In genomic region chr21:43369124-43369523, GRCh38 we compare ENCODE assay signal across 9 cellular contexts. TPM values are rescaled to one million over a fixed set of nuclear protein-coding genes. Genes with fewer than 3 reads are reported as not detected.
DNase-seq lines count a peak whose midpoint lies in the region; ATAC-seq, FAIRE-seq and TF ChIP-seq lines count a peak whose summit lies in the region.
"Had no signal": no experiment of that assay in that cellular context is flagged by ENCODE, and none has a peak within 500 bp of the region (broad histone marks: within the 10 kb centered on the region; RNA-seq: fewer than 3 reads in every experiment).

No MANE protein-coding gene starts in this region.

- H3K27ac ChIP-seq in BLaER1 = no peak overlapping the region
- H3K27ac ChIP-seq in keratinocyte (ENCODE audit: control insufficient read depth, insufficient read depth, low read length) = no peak overlapping the region

- in situ Hi-C loops in SK-MEL-5 (cut with HindIII; ENCODE audit: low pct_unique_long_range_greater_than_20kb, low sequenced_read_pairs) = no loop called here

- ATAC-seq in GM21529 (IDR thresholded peaks at IDR 0.05; ENCODE audit: unreplicated experiment) (peak; percentile 71), HG03097 (IDR thresholded peaks at IDR 0.05; ENCODE audit: low FRiP score, unreplicated experiment) (no peak), GM18511 (IDR thresholded peaks at IDR 0.05; ENCODE audit: unreplicated experiment) (no peak), GM21367 (IDR thresholded peaks at IDR 0.05; ENCODE audit: unreplicated experiment) (no peak)

- H3K4me2 ChIP-seq in BLaER1 = peak overlapping the region; percentile 92
- H3K4me2 ChIP-seq in keratinocyte (ENCODE audit: control insufficient read depth, extremely low read depth, insufficient read depth, low read depth, low read length) = peak overlapping the region; percentile 66

- DNase-seq in SK-MEL-5 (ENCODE audit: low read depth, low spot score) (peak; percentile 61), keratinocyte (ENCODE audit: low read depth, low spot score) (no peak), HTR-8/SVneo (ENCODE audit: insufficient read length, low spot score) (no peak)
- DNase-seq: GDM1 had no signal

- H3K36me3 ChIP-seq in BLaER1 = no peaks in the 10 kb centered on the region
- H3K36me3 ChIP-seq in keratinocyte (ENCODE audit: control insufficient read depth in 2 of 2, extremely low read depth in 1 of 2, insufficient read depth in 2 of 2, low read length in 2 of 2) = no peaks in the 10 kb centered on the region

- H3K79me2 ChIP-seq in keratinocyte (ENCODE audit: control insufficient read depth, insufficient read depth, low read length) = no peaks in the 10 kb centered on the region

- FAIRE-seq in keratinocyte (lab: Jason Lieb, UNC) (peak; percentile 81), HTR-8/SVneo (lab: Jason Lieb, UNC) (no peak)

- dilution Hi-C loops in keratinocyte (cut with MboI; ENCODE audit: extremely low pct_ligation_motif_present, low sequenced_read_pairs) = no loop called here

- H3K9ac ChIP-seq in BLaER1 (no peak overlapping the region), keratinocyte (ENCODE audit: control insufficient read depth, extremely low read depth, insufficient read depth, low read length) (peak overlapping the region; percentile 51)

- H3K9me3 ChIP-seq in BLaER1 = no peaks in the 10 kb centered on the region
- H3K9me3 ChIP-seq in keratinocyte (ENCODE audit: control insufficient read depth, low read depth, low read length) = no peaks in the 10 kb centered on the region

- no peaks in the 10 kb centered on the region for H3K27me3 ChIP-seq in BLaER1
- no peaks in the 10 kb centered on the region for H3K27me3 ChIP-seq in keratinocyte (ENCODE audit: control insufficient read depth, extremely low read depth, insufficient read depth, low read length)

- H4K20me1 ChIP-seq in BLaER1 (no peaks in the 10 kb centered on the region), keratinocyte (ENCODE audit: control insufficient read depth, extremely low read depth, insufficient read depth, low read length) (no peaks in the 10 kb centered on the region)

- TF ChIP-seq CTCF in keratinocyte (optimal IDR thresholded peaks at IDR 0.05 in 1 of 3, IDR thresholded peaks at IDR 0.05 in 1 of 3, conservative IDR thresholded peaks at IDR 0.05 in 1 of 3; ENCODE audit: extremely low read depth in 1 of 3, insufficient read depth in 2 of 3, low read length in 3 of 3) = no peak

- no peak overlapping the region for H2AFZ ChIP-seq in keratinocyte (ENCODE audit: control insufficient read depth, low read length)

- H3K4me3 ChIP-seq in BLaER1 (no peak overlapping the region), keratinocyte (ENCODE audit: control insufficient read depth in 2 of 3, extremely low read depth in 1 of 3, insufficient read depth in 2 of 3, low read depth in 1 of 3, low read length in 3 of 3) (no peak overlapping the region)

- no peaks in the 10 kb centered on the region for H3K9me1 ChIP-seq in keratinocyte (ENCODE audit: control insufficient read depth, extremely low read depth, insufficient read depth, low read length)

- H3K4me1 ChIP-seq in BLaER1 (peaks cover 74% of the 10 kb centered on the region), keratinocyte (ENCODE audit: control insufficient read depth, extremely low read depth, insufficient read depth, low read length) (peaks cover 37% of the 10 kb centered on the region)

RNA-seq across cellular contexts. Expression of gene SIK1, which starts 57.8 kb away (rescaled TPM):
- 2.3 and 3.2 TPM in 2 replicates for total RNA-seq in SK-MEL-5 (2014; rRNA removed; shearing (Covaris generic))
- polyA plus RNA-seq in SK-MEL-5 (2015; cell fraction: cytosol; rRNA removed) = 4.8 and 7.8 TPM in 2 replicates
- 6.1 and 14.0 TPM in 2 replicates for polyA plus RNA-seq in SK-MEL-5 (2015; cell fraction: nucleus; rRNA removed)
- 24.6 to 49.6 TPM (median 25.5 TPM) in 3 replicates for polyA plus RNA-seq in keratinocyte
- 94.3 TPM for polyA plus RNA-seq in keratinocyte (2011; ENCODE audit: low read depth)
- 13.1 and 26.6 TPM in 2 replicates for polyA plus RNA-seq in keratinocyte (2011; cell fraction: cytosol; rRNA removed)
- 122 and 124 TPM in 2 replicates for polyA plus RNA-seq in keratinocyte (2011; cell fraction: nucleus; rRNA removed)
- 15.0 and 20.4 TPM in 2 replicates for polyA plus RNA-seq in keratinocyte (2012; ENCODE audit: low replicate concordance)
- polyA minus RNA-seq in keratinocyte = 19.9 to 37.9 TPM (median 25.2 TPM) in 3 replicates
- 59.5 TPM for polyA minus RNA-seq in keratinocyte (2011; cell fraction: cytosol; rRNA and poly(A)+ RNA removed)
- polyA minus RNA-seq in keratinocyte (2011; cell fraction: nucleus; rRNA and poly(A)+ RNA removed) = 43.2 and 64.8 TPM in 2 replicates
